Comparison of ENCODE assay signal across 13 cellular contexts in the genomic region with DNA sequence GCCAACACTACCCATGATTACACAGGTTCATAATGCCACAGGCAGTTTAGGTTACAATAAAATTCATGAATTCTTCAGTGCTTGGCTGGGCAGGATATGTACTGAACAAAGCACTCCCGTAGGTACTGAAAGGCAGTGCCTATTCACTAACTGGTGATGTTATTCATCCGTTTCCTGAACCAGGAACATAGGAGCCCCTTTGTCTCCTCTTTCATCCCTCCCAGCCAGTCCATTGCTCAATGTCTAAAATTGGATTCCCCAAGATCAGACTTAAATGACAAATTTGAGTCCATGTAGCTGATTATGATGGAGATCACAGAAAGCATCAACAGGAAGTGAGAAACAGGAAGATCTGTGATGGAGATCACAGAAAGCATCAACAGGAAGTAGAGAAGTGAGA.
DNase-seq lines count a peak whose midpoint lies in the region; ATAC-seq and TF ChIP-seq lines count a peak whose summit lies in the region.
"Had no signal": no experiment of that assay in that cellular context is flagged by ENCODE, and none has a peak within 500 bp of the region (broad histone marks: within the 10 kb centered on the region; RNA-seq: fewer than 3 reads in every experiment).

No MANE protein-coding gene starts in this region.

- H3K36me3 ChIP-seq in psoas muscle (ENCODE audit: insufficient read depth in 1 of 2, low read depth in 1 of 2) (no peaks in the 10 kb centered on the region), right lobe of liver (no peaks in the 10 kb centered on the region)
- H3K36me3 ChIP-seq: HAP-1 had no signal

- TF ChIP-seq CTCF in psoas muscle (IDR thresholded peaks at IDR 0.05) (no peak), right lobe of liver (IDR thresholded peaks at IDR 0.05) (no peak)

- ATAC-seq in psoas muscle = peak in 1 of 4 donors; percentile 33
- ATAC-seq in right lobe of liver = no peak
- ATAC-seq: A549; CD8-positive, alpha-beta T cell had no signal

- no peaks in the 10 kb centered on the region for H3K27me3 ChIP-seq in psoas muscle (ENCODE audit: insufficient read depth in 3 of 3, low read length in 2 of 3)
- H3K27me3 ChIP-seq in right lobe of liver = no peaks in the 10 kb centered on the region

- H3K4me3 ChIP-seq in psoas muscle (no peak overlapping the region), right lobe of liver (no peak overlapping the region)
- H3K4me3 ChIP-seq: A549, HAP-1 had no signal

- H3K27ac ChIP-seq in psoas muscle (peak overlapping the region; percentile 27), right lobe of liver (no peak overlapping the region)
- H3K27ac ChIP-seq: A549 had no signal

- no peaks in the 10 kb centered on the region for H3K9me3 ChIP-seq in psoas muscle
- no peaks in the 10 kb centered on the region for H3K9me3 ChIP-seq in right lobe of liver
- H3K9me3 ChIP-seq: A549, HAP-1 had no signal

- DNase-seq in HT1080 (ENCODE audit: low read depth) = peak; percentile 1
- peak; percentile 82 for DNase-seq in NCI-H345 (lab: John Stamatoyannopoulos, UW)
- peak; percentile 0 for DNase-seq in RPMI7951 (ENCODE audit: low read depth)
- DNase-seq in psoas muscle = no peak
- DNase-seq in right lobe of liver = no peak
- no peak for DNase-seq in NCI-H2107 treated with DMSO at 0.1 percent for 48 hours (lab: John Stamatoyannopoulos, UW; ENCODE audit: unreplicated experiment)
- DNase-seq in hippocampal formation (lab: John Stamatoyannopoulos, UW) = no peak
- DNase-seq: CD8-positive, alpha-beta T cell; DMS79 treated with DMSO at 0.1 percent for 48 hours; EL; HFFc6 had no signal

- no peaks in the 10 kb centered on the region for H3K4me1 ChIP-seq in psoas muscle
- H3K4me1 ChIP-seq in right lobe of liver = no peaks in the 10 kb centered on the region
- H3K4me1 ChIP-seq: A549, HAP-1 had no signal

- no peak for TF ChIP-seq POLR2A in right lobe of liver (IDR thresholded peaks at IDR 0.05)

- WGBS in psoas muscle, 3 donors = 38 to 53% (median 47%) methylated on average over 2 of the region's 2 CpGs
- WGBS in right lobe of liver (ENCODE audit: insufficient coverage, low coverage, low lambda C conversion rate, missing lambda C conversion rate) = 56% methylated on average over 2 of the region's 2 CpGs

- intact Hi-C loops in psoas muscle (cut with DNase I) (no loop called here), right lobe of liver (cut with DNase I) (no loop called here)

Comparison
In these comparisons a context has a peak if more than half of its experiments do, and no peak if none do; other contexts are left out.
1. DNase-seq: peak in HT1080 (single experiment), NCI-H345 (single experiment) and RPMI7951 (single experiment); none in psoas muscle (0 of 2), right lobe of liver (0 of 3), NCI-H2107 treated with DMSO at 0.1 percent for 48 hours (single experiment) and hippocampal formation (0 of 2).